ENCODE assay signal across 23 cellular contexts in genomic region chr1:171800342-171800741, GRCh38. TPM values are rescaled to one million over a fixed set of nuclear protein-coding genes. Genes with fewer than 3 reads are reported as not detected.
DNase-seq lines count a peak whose midpoint lies in the region; ATAC-seq, FAIRE-seq and TF ChIP-seq lines count a peak whose summit lies in the region.
"Had no signal": no experiment of that assay in that cellular context is flagged by ENCODE, and none has a peak within 500 bp of the region (broad histone marks: within the 10 kb centered on the region; RNA-seq: fewer than 3 reads in every experiment).

No MANE protein-coding gene starts in this region.

- peak; percentile 41 to 52; a peak in 3 of 4 replicates for TF ChIP-seq RAD21 in H1 (IDR thresholded peaks at IDR 0.05 in 1 of 2, conservative IDR thresholded peaks at IDR 0.05 in 1 of 2; ENCODE audit: low read depth in 2 of 2, low read length in 2 of 2)

- H4K20me1 ChIP-seq in mammary epithelial cell (ENCODE audit: insufficient read depth, low read length): no peaks in the 10 kb centered on the region
- H4K20me1 ChIP-seq in H1 (replicated peaks in 1 of 2; ENCODE audit: control insufficient read depth in 1 of 2, insufficient read depth in 2 of 2, low read length in 2 of 2): no peaks in the 10 kb centered on the region

- no peak overlapping the region for H2BK15ac ChIP-seq in H1 (ENCODE audit: low read length)

- no peak overlapping the region for H3K4me3 Mint-ChIP-seq in MCF 10A (ENCODE audit: unreplicated experiment)
- H3K4me3 Mint-ChIP-seq: activated CD4-positive, alpha-beta T cell treated with anti-CD3 and anti-CD28 coated beads, Interleukin-2, amount 10 ng/mL, durations not matched to agents 7 days and 5 days; activated naive CD8-positive, alpha-beta T cell treated with anti-CD3 and anti-CD28 coated beads for 36 hours; neural progenitor cell had no signal

- H3K9me3 ChIP-seq in mammary epithelial cell (replicated peaks; ENCODE audit: insufficient read depth, low read length) (no peaks in the 10 kb centered on the region), Panc1 (ENCODE audit: control insufficient read depth, insufficient read depth, low read depth, low read length) (no peaks in the 10 kb centered on the region), H1 (ENCODE audit: insufficient read depth in 2 of 2, low read depth in 1 of 2, low read length in 1 of 2) (no peaks in the 10 kb centered on the region)
- H3K9me3 ChIP-seq: esophagus muscularis mucosa, lower lobe of right lung had no signal

- no TSS peak for BruUV-seq in MCF 10A (replicated peaks; lab: Mats Ljungman, UMichigan)
- BruUV-seq in mammary epithelial cell (replicated peaks; lab: Mats Ljungman, UMichigan): no TSS peak
- no TSS peak for BruUV-seq in Panc1 (replicated peaks; lab: Mats Ljungman, UMichigan)

- no peaks in the 10 kb centered on the region for H3K27me3 Mint-ChIP-seq in MCF 10A (ENCODE audit: insufficient read depth, unreplicated experiment)
- H3K27me3 Mint-ChIP-seq: activated CD4-positive, alpha-beta T cell treated with anti-CD3 and anti-CD28 coated beads, Interleukin-2, amount 10 ng/mL, durations not matched to agents 7 days and 5 days; activated naive CD8-positive, alpha-beta T cell treated with anti-CD3 and anti-CD28 coated beads for 36 hours had no signal

- no peak overlapping the region for H4K5ac ChIP-seq in H1 (ENCODE audit: insufficient read length, low read depth, low read length)

- no peak overlapping the region for H4K8ac ChIP-seq in H1 (ENCODE audit: extremely low read depth, insufficient read depth, low read length)

- intact Hi-C loops in MCF 10A (cut with micrococcal nuclease) (loop anchor here (5.0 kb wide), 1 partner anchor 627 kb away; no protein-coding TSS in a partner anchor), mammary epithelial cell (cut with micrococcal nuclease) (loop anchor here (10.0 kb wide), 1 partner anchor 104 kb away; no protein-coding TSS in a partner anchor), Panc1 (cut with micrococcal nuclease; ENCODE audit: unreplicated experiment) (no loop called here)

- dilution Hi-C loops in mammary epithelial cell (cut with HindIII; ENCODE audit: low sequenced_read_pairs): no loop called here

- no peak overlapping the region for H3K56ac ChIP-seq in H1 (replicated peaks; ENCODE audit: insufficient read length, low read depth, low read length)

- H3K4me1 Mint-ChIP-seq in MCF 10A (ENCODE audit: insufficient read depth, unreplicated experiment): no peaks in the 10 kb centered on the region

- H3K79me2 ChIP-seq in mammary epithelial cell (ENCODE audit: insufficient read depth, low read length) (peaks cover 10% of the 10 kb centered on the region), H1 (ENCODE audit: control insufficient read depth in 1 of 2, insufficient read depth in 2 of 2, low read length in 2 of 2) (no peaks in the 10 kb centered on the region)

- H3K27ac ChIP-seq in mammary epithelial cell (ENCODE audit: insufficient read depth, low read depth, low read length): no peak overlapping the region
- no peak overlapping the region for H3K27ac ChIP-seq in Panc1 (ENCODE audit: low read length)
- no peak overlapping the region for H3K27ac ChIP-seq in H1 (ENCODE audit: low read depth, low read length)
- H3K27ac ChIP-seq: C4-2B, esophagus muscularis mucosa, lower lobe of right lung, neural progenitor cell had no signal

- no peak for FAIRE-seq in H1 (lab: Jason Lieb, UNC)
- FAIRE-seq: kidney had no signal

- no peak for TF ChIP-seq POLR2A in H1 (IDR thresholded peaks at IDR 0.05; ENCODE audit: control extremely low read depth in 1 of 2, low read depth in 2 of 2, low read length in 2 of 2)

- H3K18ac ChIP-seq in H1 (ENCODE audit: extremely low read depth, low read length): no peak overlapping the region

- H2AK5ac ChIP-seq in H1 (ENCODE audit: low read depth, low read length): no peak overlapping the region

- TF ChIP-seq CTCF in MCF 10A (IDR thresholded peaks at IDR 0.05; ENCODE audit: unreplicated experiment) (no peak), mammary epithelial cell (conservative IDR thresholded peaks at IDR 0.05 in 1 of 2, IDR thresholded peaks at IDR 0.05 in 1 of 2; ENCODE audit: extremely low read depth in 1 of 2, insufficient read depth in 1 of 2, low read depth in 1 of 2, low read length in 2 of 2) (no peak), Panc1 (IDR thresholded peaks at IDR 0.05) (peak; percentile 12; the same call in 1 of the 2 replicates), H1 (IDR thresholded peaks at IDR 0.05; ENCODE audit: control extremely low read depth in 1 of 3, insufficient read depth in 1 of 3, low read depth in 1 of 3, low read length in 3 of 3) (peak in 2 of 3 experiments; percentile 11 to 30; a peak in 2 of 4 replicates)

- H3K4me3 ChIP-seq in mammary epithelial cell (replicated peaks in 1 of 3; ENCODE audit: insufficient read depth in 1 of 3, low read depth in 2 of 3, low read length in 3 of 3) (no peak overlapping the region), Panc1 (ENCODE audit: low read depth in 2 of 2, low read length in 2 of 2) (no peak overlapping the region), H1 (ENCODE audit: extremely low read depth in 1 of 4, insufficient read depth in 2 of 4, low read depth in 3 of 4, low read length in 4 of 4) (no peak overlapping the region)
- H3K4me3 ChIP-seq: esophagus muscularis mucosa, lower lobe of right lung, neural progenitor cell had no signal

- no peaks in the 10 kb centered on the region for H3K23me2 ChIP-seq in H1 (ENCODE audit: low read depth, low read length)

- no peak overlapping the region for H2BK12ac ChIP-seq in H1 (ENCODE audit: low read depth, low read length)

- CTCF ChIA-PET in MCF 10A (lab: Yijun Ruan, JAX): interaction anchor here (0.6 to 30.8 kb wide), 71 partner anchors 10 to 645 kb away, joined by 3 to 1502 read pairs (median 5); partner anchors contain the start of genes C1orf105, DNM3, METTL13 and VAMP4
- CTCF ChIA-PET in mammary epithelial cell (lab: Charles Lee; ENCODE audit: low non-redundant PET): interaction anchor here (1.4 kb wide), 1 partner anchor 183 kb away, joined by 4 read pairs; no protein-coding TSS in a partner anchor
- CTCF ChIA-PET in Panc1 (lab: Charles Lee): interaction anchor here (0.8 to 4.1 kb wide), 4 partner anchors 182 to 599 kb away, joined by 3 to 24 read pairs (median 5); no protein-coding TSS in a partner anchor
- CTCF ChIA-PET in H1 (lab: Charles Lee; ENCODE audit: partially characterized antibody): interaction anchor here (0.7 to 16.4 kb wide), 72 partner anchors 8 to 927 kb away, joined by 3 to 694 read pairs (median 5); partner anchors contain the start of genes PIGC and PRRC2C

- H3K4me2 ChIP-seq in mammary epithelial cell (ENCODE audit: insufficient read depth, low read depth, low read length): no peak overlapping the region
- H3K4me2 ChIP-seq in H1 (ENCODE audit: insufficient read depth in 1 of 2, low read depth in 2 of 2, low read length in 2 of 2): no peak overlapping the region
- H3K4me2 ChIP-seq: neural progenitor cell had no signal

- no peaks in the 10 kb centered on the region for H3K79me1 ChIP-seq in H1 (ENCODE audit: low read depth, low read length)

- no peak overlapping the region for H3K4ac ChIP-seq in H1 (replicated peaks; ENCODE audit: insufficient read length, low read depth, low read length)

- H3K27me3 ChIP-seq in mammary epithelial cell (ENCODE audit: insufficient read depth, low read length) (no peaks in the 10 kb centered on the region), Panc1 (ENCODE audit: control insufficient read depth, insufficient read depth, low read length) (no peaks in the 10 kb centered on the region), H1 (replicated peaks in 1 of 4; ENCODE audit: control insufficient read depth in 3 of 4, extremely low read depth in 1 of 4, insufficient read depth in 3 of 4, low read length in 3 of 4) (no peaks in the 10 kb centered on the region)
- H3K27me3 ChIP-seq: esophagus muscularis mucosa, neural progenitor cell had no signal

- H3K14ac ChIP-seq in H1 (ENCODE audit: insufficient read length): no peak overlapping the region

- H3K9me3 Mint-ChIP-seq in MCF 10A (ENCODE audit: unreplicated experiment): no peaks in the 10 kb centered on the region
- H3K9me3 Mint-ChIP-seq: activated CD4-positive, alpha-beta T cell treated with anti-CD3 and anti-CD28 coated beads, Interleukin-2, amount 10 ng/mL, durations not matched to agents 7 days and 5 days; activated naive CD8-positive, alpha-beta T cell treated with anti-CD3 and anti-CD28 coated beads for 36 hours; activated T-helper 2 cell treated with anti-CD3 and anti-CD28 coated beads, Interferon-gamma antibody, Interleukin-2, Interleukin-4, amounts not matched to agents 10 μg/mL and 5 μg/mL and 100 μg/mL, durations not matched to agents 14 hours and 24 hours and 36 hours; neural progenitor cell had no signal

- H3K4me1 ChIP-seq in mammary epithelial cell (ENCODE audit: insufficient read depth, low read length) (peaks cover 1% of the 10 kb centered on the region), Panc1 (ENCODE audit: control insufficient read depth, insufficient read depth, low read length) (no peaks in the 10 kb centered on the region), H1 (replicated peaks in 1 of 4; ENCODE audit: control insufficient read depth in 3 of 4, insufficient read depth in 4 of 4, low read length in 3 of 4) (peaks cover 0 to 11% (median 5%) of the 10 kb centered on the region in 4 experiments; a peak in 3 of 7 replicates)
- H3K4me1 ChIP-seq: lower lobe of right lung, neural progenitor cell had no signal

- no peak overlapping the region for H2BK20ac ChIP-seq in H1 (ENCODE audit: low read length)

- H3K36me3 Mint-ChIP-seq in MCF 10A (ENCODE audit: insufficient read depth, unreplicated experiment): peaks cover 30% of the 10 kb centered on the region

- no peak overlapping the region for H2BK5ac ChIP-seq in H1 (ENCODE audit: low read depth, low read length)

- POLR2A ChIA-PET in MCF 10A (lab: Yijun Ruan, JAX): interaction anchor here (0.7 to 5.6 kb wide), 9 partner anchors 17 to 229 kb away, joined by 3 to 54 read pairs (median 5); partner anchors contain the start of genes METTL13 and VAMP4
- POLR2A ChIA-PET in Panc1 (lab: Charles Lee): no interaction called here
- POLR2A ChIA-PET in H1 (lab: Charles Lee; ENCODE audit: partially characterized antibody): interaction anchor here (1.1 to 1.5 kb wide), 4 partner anchors 11 to 68 kb away, joined by 3 to 4 read pairs (median 3); partner anchors contain the start of gene METTL13

- peak; percentile 75 for ATAC-seq in Panc1
- ATAC-seq in GM19324 (IDR thresholded peaks at IDR 0.05; ENCODE audit: low FRiP score, unreplicated experiment): no peak
- ATAC-seq: lower lobe of right lung had no signal

- DNase-seq in MCF 10A (ENCODE audit: unreplicated experiment): no peak
- no peak for DNase-seq in mammary epithelial cell
- no peak for DNase-seq in Panc1 (ENCODE audit: low read depth, low spot score)
- no peak for DNase-seq in H1 (ENCODE audit: low read depth in 1 of 2, low spot score in 2 of 2)
- no peak for DNase-seq in LoVo (ENCODE audit: low spot score)
- DNase-seq in SK-N-DZ (ENCODE audit: low spot score): no peak
- no peak for DNase-seq in activated CD4-positive, alpha-beta T cell treated with anti-CD3 and anti-CD28 coated beads for 1 hour
- DNase-seq: activated CD4-positive, alpha-beta T cell treated with anti-CD3 and anti-CD28 coated beads, Interleukin-2, amount 10 ng/mL, durations not matched to agents 7 days and 5 days; activated naive CD8-positive, alpha-beta T cell treated with anti-CD3 and anti-CD28 coated beads for 36 hours; effector CD4-positive, alpha-beta T cell; GDM1; kidney; lower lobe of right lung; NCI-H1105; NCI-H2029; NCI-H345; NK-92 treated with Interleukin-12 subunit alpha and Interleukin-12 subunit beta, amount 100 ng/mL, for 24 hours; T-helper 9 cell had no signal

- in situ Hi-C loops in mammary epithelial cell (cut with MboI; ENCODE audit: low sequenced_read_pairs in 2 of 2) (no loop called here), Panc1 (cut with HindIII; ENCODE audit: low pct_unique_long_range_greater_than_20kb, low sequenced_read_pairs) (no loop called here)

- peaks cover 9% of the 10 kb centered on the region for H3K36me3 ChIP-seq in mammary epithelial cell (ENCODE audit: insufficient read depth, low read length)
- peaks cover 5% of the 10 kb centered on the region; the same call in 1 of the 2 replicates for H3K36me3 ChIP-seq in Panc1 (ENCODE audit: control insufficient read depth, insufficient read depth, low read length)
- peaks cover 11 to 24% (median 19%) of the 10 kb centered on the region in 4 experiments for H3K36me3 ChIP-seq in H1 (ENCODE audit: control insufficient read depth in 2 of 4, insufficient read depth in 4 of 4, low read length in 3 of 4)
- H3K36me3 ChIP-seq: neural progenitor cell had no signal

- no peak overlapping the region for H4K91ac ChIP-seq in H1 (replicated peaks; ENCODE audit: insufficient read length, low read length)

- no peak overlapping the region for H3K23ac ChIP-seq in H1 (ENCODE audit: insufficient read length)

- no peak overlapping the region for H2BK120ac ChIP-seq in H1 (replicated peaks; ENCODE audit: low read depth, low read length)

- peak overlapping the region; percentile 43 for H3K27ac Mint-ChIP-seq in MCF 10A (ENCODE audit: low read depth, unreplicated experiment)
- H3K27ac Mint-ChIP-seq: activated CD4-positive, alpha-beta T cell treated with anti-CD3 and anti-CD28 coated beads, Interleukin-2, amount 10 ng/mL, durations not matched to agents 7 days and 5 days; activated naive CD8-positive, alpha-beta T cell treated with anti-CD3 and anti-CD28 coated beads for 36 hours; activated T-helper 2 cell treated with anti-CD3 and anti-CD28 coated beads, Interferon-gamma antibody, Interleukin-2, Interleukin-4, amounts not matched to agents 10 μg/mL and 5 μg/mL and 100 μg/mL, durations not matched to agents 14 hours and 24 hours and 36 hours; neural progenitor cell had no signal

- 98% methylated on average over 3 of the region's 3 CpGs for WGBS in mammary epithelial cell (ENCODE audit: low coverage, missing lambda C conversion rate)
- 87% methylated on average over 3 of the region's 3 CpGs; no CpG with 5 or more reads in 1 of the 2 experiments for WGBS in H1 (ENCODE audit: extremely low coverage in 1 of 2, insufficient coverage in 1 of 2, insufficient read length in 1 of 2, insufficient replicate concordance in 2 of 2, low coverage in 1 of 2, low lambda C conversion rate in 2 of 2, missing lambda C conversion rate in 1 of 2), 2 experiments

- H3K9ac ChIP-seq in mammary epithelial cell (ENCODE audit: insufficient read depth, low read length) (no peak overlapping the region), H1 (replicated peaks in 1 of 4; ENCODE audit: extremely low read depth in 1 of 4, low read depth in 3 of 4, low read length in 3 of 4) (no peak overlapping the region)
- H3K9ac ChIP-seq: neural progenitor cell had no signal

- no peak for TF ChIP-seq EP300 in H1 (IDR thresholded peaks at IDR 0.05; ENCODE audit: borderline replicate concordance in 1 of 2, low read depth in 2 of 2, low read length in 2 of 2)

- H2AFZ ChIP-seq in mammary epithelial cell (ENCODE audit: low read depth, low read length) (no peak overlapping the region), H1 (ENCODE audit: low read length) (no peak overlapping the region)
- H2AFZ ChIP-seq: neural progenitor cell had no signal

RNA-seq across cellular contexts. Expression of gene METTL13, which starts 18.9 kb away (rescaled TPM):
- total RNA-seq in MCF 10A (2022): 30.7 and 39.1 TPM in 2 replicates
- 10 to 100 TPM; 21.5 to 31.6 TPM for total RNA-seq in mammary epithelial cell
- 39.8 TPM for polyA plus RNA-seq in mammary epithelial cell
- 69.8 TPM for polyA minus RNA-seq in mammary epithelial cell
- 41.9 TPM for total RNA-seq in Panc1 (2021; ENCODE audit: unreplicated experiment)
- polyA plus RNA-seq in Panc1 (2012; ENCODE audit: insufficient read length): 59.9 TPM
- total RNA-seq in H1 (2021; fragmentation: NEBNext Ultra II Directional; extraction: Animal tissue kit (Norgen Biotek cat#: 25700)): 63.1 and 66.3 TPM in 2 replicates
- 38.1 and 39.6 TPM in 2 replicates for polyA plus RNA-seq in H1 (2011; rRNA removed)
- 52.2 TPM for polyA plus RNA-seq in H1 (2011; cell fraction: cytosol; rRNA removed)
- 38.2 TPM for polyA plus RNA-seq in H1 (2011; cell fraction: nucleus; rRNA removed)
- 55.7 to 68.2 TPM (median 61.8 TPM) in 4 replicates for polyA plus RNA-seq in H1 (2012, experiment 1 of 2)
- 33.9 TPM for polyA plus RNA-seq in H1 (2012, experiment 2 of 2)
- polyA plus RNA-seq in H1 (2013, experiment 1 of 2): 24.9 TPM
- polyA plus RNA-seq in H1 (2013, experiment 2 of 2): 23.7 TPM
- polyA minus RNA-seq in H1 (2011; rRNA and poly(A)+ RNA removed): 74.4 and 104 TPM in 2 replicates
- polyA minus RNA-seq in H1 (2011; cell fraction: cytosol; rRNA and poly(A)+ RNA removed): 33.6 TPM
- polyA minus RNA-seq in H1 (2011; cell fraction: nucleus; rRNA and poly(A)+ RNA removed): 27.2 TPM
- polyA plus RNA-seq in SK-N-DZ (2014; cell fraction: cytosol; rRNA removed): 28.4 and 33.4 TPM in 2 replicates
- polyA plus RNA-seq in SK-N-DZ (2014; cell fraction: nucleus; rRNA removed): 16.8 and 29.8 TPM in 2 replicates

RNA-seq across cellular contexts. Expression of gene DNM3, which starts 41.0 kb away (rescaled TPM):
- 0.44 and 0.68 TPM in 2 replicates for total RNA-seq in MCF 10A (2022)
- 1 to 10 TPM; 3.0 to 6.4 TPM for total RNA-seq in mammary epithelial cell
- polyA plus RNA-seq in mammary epithelial cell: 3.1 TPM
- 8.0 TPM for polyA minus RNA-seq in mammary epithelial cell
- total RNA-seq in Panc1 (2021; ENCODE audit: unreplicated experiment): 0.46 TPM
- polyA plus RNA-seq in Panc1 (2012; ENCODE audit: insufficient read length): 0.10 TPM
- total RNA-seq in H1 (2021; fragmentation: NEBNext Ultra II Directional; extraction: Animal tissue kit (Norgen Biotek cat#: 25700)): 7.4 and 8.5 TPM in 2 replicates
- 2.0 and 2.3 TPM in 2 replicates for polyA plus RNA-seq in H1 (2011; rRNA removed)
- 2.5 TPM for polyA plus RNA-seq in H1 (2011; cell fraction: cytosol; rRNA removed)
- 3.8 TPM for polyA plus RNA-seq in H1 (2011; cell fraction: nucleus; rRNA removed)
- polyA plus RNA-seq in H1 (2012, experiment 1 of 2): 1.6 to 5.1 TPM (median 3.4 TPM) in 4 replicates
- polyA plus RNA-seq in H1 (2012, experiment 2 of 2): 0.45 TPM
- 4.6 TPM for polyA plus RNA-seq in H1 (2013, experiment 1 of 2)
- polyA plus RNA-seq in H1 (2013, experiment 2 of 2): 5.9 TPM
- 5.9 and 8.5 TPM in 2 replicates for polyA minus RNA-seq in H1 (2011; rRNA and poly(A)+ RNA removed)
- polyA minus RNA-seq in H1 (2011; cell fraction: cytosol; rRNA and poly(A)+ RNA removed): 4.3 TPM
- 20.8 TPM for polyA minus RNA-seq in H1 (2011; cell fraction: nucleus; rRNA and poly(A)+ RNA removed)
- 3.4 and 6.2 TPM in 2 replicates for polyA plus RNA-seq in SK-N-DZ (2014; cell fraction: cytosol; rRNA removed)
- polyA plus RNA-seq in SK-N-DZ (2014; cell fraction: nucleus; rRNA removed): 3.4 and 4.8 TPM in 2 replicates

RNA-seq across cellular contexts. Expression of gene VAMP4, which starts 58.5 kb away (rescaled TPM):
- total RNA-seq in MCF 10A (2022): 20.2 and 21.1 TPM in 2 replicates
- 10 to 100 TPM in 1 of 2 donors, 1 to 10 TPM in 1; 6.7 to 13.8 TPM for total RNA-seq in mammary epithelial cell
- polyA plus RNA-seq in mammary epithelial cell: 2.7 TPM
- polyA minus RNA-seq in mammary epithelial cell: 3.4 TPM
- total RNA-seq in Panc1 (2021; ENCODE audit: unreplicated experiment): 9.3 TPM
- 6.9 TPM for polyA plus RNA-seq in Panc1 (2012; ENCODE audit: insufficient read length)
- 12.4 and 13.9 TPM in 2 replicates for total RNA-seq in H1 (2021; fragmentation: NEBNext Ultra II Directional; extraction: Animal tissue kit (Norgen Biotek cat#: 25700))
- polyA plus RNA-seq in H1 (2011; rRNA removed): 0.99 and 1.6 TPM in 2 replicates
- polyA plus RNA-seq in H1 (2011; cell fraction: cytosol; rRNA removed): 3.5 TPM
- polyA plus RNA-seq in H1 (2011; cell fraction: nucleus; rRNA removed): 1.4 TPM
- 3.9 to 8.6 TPM (median 4.4 TPM) in 4 replicates for polyA plus RNA-seq in H1 (2012, experiment 1 of 2)
- polyA plus RNA-seq in H1 (2012, experiment 2 of 2): 4.2 TPM
- polyA plus RNA-seq in H1 (2013, experiment 1 of 2): 6.5 TPM
- 6.2 TPM for polyA plus RNA-seq in H1 (2013, experiment 2 of 2)
- 1.6 and 2.2 TPM in 2 replicates for polyA minus RNA-seq in H1 (2011; rRNA and poly(A)+ RNA removed)
- polyA minus RNA-seq in H1 (2011; cell fraction: cytosol; rRNA and poly(A)+ RNA removed): 8.7 TPM
- polyA minus RNA-seq in H1 (2011; cell fraction: nucleus; rRNA and poly(A)+ RNA removed): 3.8 TPM
- 11.2 and 12.2 TPM in 2 replicates for polyA plus RNA-seq in SK-N-DZ (2014; cell fraction: cytosol; rRNA removed)
- 13.3 and 16.3 TPM in 2 replicates for polyA plus RNA-seq in SK-N-DZ (2014; cell fraction: nucleus; rRNA removed)

Comparison
In these comparisons a context has a peak if more than half of its experiments do, and no peak if none do; other contexts are left out.
1. CTCF ChIP-seq: peak in Panc1 (single experiment) and H1 (2 of 3); none in MCF 10A (single experiment) and mammary epithelial cell (0 of 2).